Comparison of ENCODE assay signal across 1 cellular context in the genomic region with DNA sequence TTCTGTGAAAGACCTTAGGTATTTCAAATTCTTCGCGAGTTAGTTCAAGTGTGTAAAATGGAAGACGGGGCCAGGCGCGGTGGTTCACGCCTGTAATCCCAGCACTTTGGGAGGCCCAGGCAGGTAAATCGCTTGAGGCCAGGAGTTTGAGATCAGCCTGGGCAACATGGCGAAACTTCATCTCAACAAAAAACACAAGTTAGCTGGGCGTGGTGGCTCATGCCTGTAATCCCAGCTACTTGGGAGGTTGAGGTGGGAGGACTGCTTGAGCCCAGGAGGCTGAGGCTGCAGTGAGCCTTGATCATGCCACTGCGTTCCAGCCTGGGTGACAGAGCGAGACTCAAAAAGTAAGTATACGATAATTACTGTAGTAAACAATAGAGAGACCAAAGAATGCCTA.
TF ChIP-seq lines count a peak whose summit lies in the region.

No MANE protein-coding gene starts in this region.

TF ChIP-seq in GM12878, 131 proteins besides CTCF, POLR2A, EP300 and RAD21:
- TF ChIP-seq, protein P1, sequence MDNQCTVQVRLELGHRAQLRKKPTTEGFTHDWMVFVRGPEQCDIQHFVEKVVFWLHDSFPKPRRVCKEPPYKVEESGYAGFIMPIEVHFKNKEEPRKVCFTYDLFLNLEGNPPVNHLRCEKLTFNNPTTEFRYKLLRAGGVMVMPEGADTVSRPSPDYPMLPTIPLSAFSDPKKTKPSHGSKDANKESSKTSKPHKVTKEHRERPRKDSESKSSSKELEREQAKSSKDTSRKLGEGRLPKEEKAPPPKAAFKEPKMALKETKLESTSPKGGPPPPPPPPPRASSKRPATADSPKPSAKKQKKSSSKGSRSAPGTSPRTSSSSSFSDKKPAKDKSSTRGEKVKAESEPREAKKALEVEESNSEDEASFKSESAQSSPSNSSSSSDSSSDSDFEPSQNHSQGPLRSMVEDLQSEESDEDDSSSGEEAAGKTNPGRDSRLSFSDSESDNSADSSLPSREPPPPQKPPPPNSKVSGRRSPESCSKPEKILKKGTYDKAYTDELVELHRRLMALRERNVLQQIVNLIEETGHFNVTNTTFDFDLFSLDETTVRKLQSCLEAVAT (IDR thresholded peaks at IDR 0.05) = peak; percentile 89
TF ChIP-seq in GM12878: peak in this region for 1; not testable (repeated sequence) for 130.
